Comparison of ENCODE assay signal across 1 cellular context in the genomic region with DNA sequence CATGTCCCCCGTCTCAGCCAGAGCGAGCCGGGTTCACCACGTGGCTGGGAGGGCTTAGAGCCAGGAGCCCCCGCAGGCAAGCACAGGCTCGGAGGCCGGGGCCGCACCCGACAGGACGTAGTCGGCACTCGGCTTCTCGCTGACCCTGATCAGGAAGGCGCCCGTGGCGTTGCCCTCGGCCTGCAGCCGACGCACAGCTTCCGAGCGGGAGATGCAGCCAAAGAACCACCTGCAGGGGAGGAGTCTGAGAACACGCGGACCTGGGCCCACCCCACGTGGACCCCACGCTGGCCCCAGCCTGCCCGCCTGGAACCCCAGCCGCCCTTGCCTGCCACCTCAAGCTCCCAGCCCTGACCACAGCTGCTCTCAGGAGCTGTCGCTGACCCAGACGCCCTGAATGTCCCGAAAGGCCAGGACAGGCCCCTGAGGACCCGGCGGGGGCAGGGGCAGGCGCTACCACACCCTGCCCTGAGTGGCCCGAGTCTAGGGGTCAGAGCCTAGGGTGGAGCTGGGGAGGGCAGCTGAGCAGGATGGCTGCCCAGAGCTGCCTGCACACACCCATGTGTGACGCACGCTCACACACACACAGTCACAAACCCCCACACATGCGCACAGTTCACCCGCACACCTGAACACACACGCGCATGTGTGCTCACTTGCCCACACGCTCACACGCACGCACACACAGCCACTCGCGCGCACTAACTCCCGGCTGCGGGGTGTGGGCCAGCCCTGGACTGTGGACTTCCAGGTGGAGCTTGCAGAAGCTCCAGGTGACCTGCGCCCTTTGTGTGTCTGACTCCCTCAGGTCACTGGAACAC.
TF ChIP-seq lines count a peak whose summit lies in the region.

No MANE protein-coding gene starts in this region.

TF ChIP-seq in PFSK-1, 5 proteins besides CTCF, POLR2A, EP300 and RAD21 (continued from another document):
- TF ChIP-seq, protein P1, sequence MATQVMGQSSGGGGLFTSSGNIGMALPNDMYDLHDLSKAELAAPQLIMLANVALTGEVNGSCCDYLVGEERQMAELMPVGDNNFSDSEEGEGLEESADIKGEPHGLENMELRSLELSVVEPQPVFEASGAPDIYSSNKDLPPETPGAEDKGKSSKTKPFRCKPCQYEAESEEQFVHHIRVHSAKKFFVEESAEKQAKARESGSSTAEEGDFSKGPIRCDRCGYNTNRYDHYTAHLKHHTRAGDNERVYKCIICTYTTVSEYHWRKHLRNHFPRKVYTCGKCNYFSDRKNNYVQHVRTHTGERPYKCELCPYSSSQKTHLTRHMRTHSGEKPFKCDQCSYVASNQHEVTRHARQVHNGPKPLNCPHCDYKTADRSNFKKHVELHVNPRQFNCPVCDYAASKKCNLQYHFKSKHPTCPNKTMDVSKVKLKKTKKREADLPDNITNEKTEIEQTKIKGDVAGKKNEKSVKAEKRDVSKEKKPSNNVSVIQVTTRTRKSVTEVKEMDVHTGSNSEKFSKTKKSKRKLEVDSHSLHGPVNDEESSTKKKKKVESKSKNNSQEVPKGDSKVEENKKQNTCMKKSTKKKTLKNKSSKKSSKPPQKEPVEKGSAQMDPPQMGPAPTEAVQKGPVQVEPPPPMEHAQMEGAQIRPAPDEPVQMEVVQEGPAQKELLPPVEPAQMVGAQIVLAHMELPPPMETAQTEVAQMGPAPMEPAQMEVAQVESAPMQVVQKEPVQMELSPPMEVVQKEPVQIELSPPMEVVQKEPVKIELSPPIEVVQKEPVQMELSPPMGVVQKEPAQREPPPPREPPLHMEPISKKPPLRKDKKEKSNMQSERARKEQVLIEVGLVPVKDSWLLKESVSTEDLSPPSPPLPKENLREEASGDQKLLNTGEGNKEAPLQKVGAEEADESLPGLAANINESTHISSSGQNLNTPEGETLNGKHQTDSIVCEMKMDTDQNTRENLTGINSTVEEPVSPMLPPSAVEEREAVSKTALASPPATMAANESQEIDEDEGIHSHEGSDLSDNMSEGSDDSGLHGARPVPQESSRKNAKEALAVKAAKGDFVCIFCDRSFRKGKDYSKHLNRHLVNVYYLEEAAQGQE (IDR thresholded peaks at IDR 0.05; ENCODE audit: insufficient read depth in 1 of 2, low read depth in 2 of 2, low read length in 2 of 2): no peak
TF ChIP-seq in PFSK-1: peak in this region for 1.
